Comparison of ENCODE assay signal across 14 cellular contexts in genomic region chr7:90706067-90706716, GRCh38.
DNase-seq lines count a peak whose midpoint lies in the region; TF ChIP-seq lines count a peak whose summit lies in the region.
"Had no signal": no experiment of that assay in that cellular context is flagged by ENCODE, and none has a peak within 500 bp of the region (broad histone marks: within the 10 kb centered on the region; RNA-seq: fewer than 3 reads in every experiment).

No MANE protein-coding gene starts in this region.

- no peak overlapping the region for H2AK5ac ChIP-seq in mesenchymal stem cell (ENCODE audit: low read length, severe bottlenecking)

- WGBS in mesenchymal stem cell: 44% methylated on average over 2 of the region's 2 CpGs

- H3K4me1 ChIP-seq in mesenchymal stem cell (ENCODE audit: control insufficient read depth, insufficient read depth, low read depth, low read length): peaks cover 5% of the 10 kb centered on the region

- no peak overlapping the region for H4K91ac ChIP-seq in mesenchymal stem cell (ENCODE audit: low read length)

- H3K14ac ChIP-seq in mesenchymal stem cell (ENCODE audit: low read length in 2 of 2): no peak overlapping the region

- H3K27ac ChIP-seq in VCaP (peak overlapping the region; percentile 43), mesenchymal stem cell (ENCODE audit: low read length, poor library complexity, severe bottlenecking) (no peak overlapping the region)
- H3K27ac ChIP-seq: right atrium auricular region, SJSA1 had no signal

- no peak overlapping the region for H2BK5ac ChIP-seq in mesenchymal stem cell (ENCODE audit: low read depth, low read length, poor library complexity, severe bottlenecking)

- H2AFZ ChIP-seq in mesenchymal stem cell (ENCODE audit: low read depth, low read length): no peak overlapping the region

- DNase-seq in DMS153 treated with DMSO at 0.1 percent for 48 hours (lab: John Stamatoyannopoulos, UW; ENCODE audit: unreplicated experiment): peak; percentile 80
- peak; percentile 25 for DNase-seq in NCI-H1417 treated with DMSO at 0.1 percent for 48 hours (lab: John Stamatoyannopoulos, UW)
- DNase-seq in mesenchymal stem cell: peak; percentile 67
- no peak for DNase-seq in activated naive CD4-positive, alpha-beta T cell (lab: John Stamatoyannopoulos, UW)
- no peak for DNase-seq in kidney tubule cell (ENCODE audit: low spot score)
- DNase-seq in amniotic stem cell (lab: John Stamatoyannopoulos, UW): no peak
- no peak for DNase-seq in A172 (ENCODE audit: low spot score)
- DNase-seq: activated naive CD8-positive, alpha-beta T cell treated with anti-CD3 and anti-CD28 coated beads, Interleukin-2, amount 50 U/mL, for 24 hours; immature natural killer cell; NCI-H446; stomach had no signal

- no peak overlapping the region for H3K9ac ChIP-seq in mesenchymal stem cell (ENCODE audit: low read length)

- H3K4me2 ChIP-seq in mesenchymal stem cell (ENCODE audit: low read length, poor library complexity, severe bottlenecking): no peak overlapping the region

- no peak overlapping the region for H2BK15ac ChIP-seq in mesenchymal stem cell (ENCODE audit: low read depth, poor library complexity, severe bottlenecking)

- no peak overlapping the region for H2BK12ac ChIP-seq in mesenchymal stem cell (ENCODE audit: low read length in 2 of 2)

- no peaks in the 10 kb centered on the region for H3K27me3 ChIP-seq in mesenchymal stem cell (ENCODE audit: control insufficient read depth in 1 of 2, insufficient read depth in 1 of 2, low read length in 2 of 2)
- H3K27me3 ChIP-seq: right atrium auricular region, SJSA1, stomach had no signal

- peak overlapping the region in 1 of 2 experiments; percentile 67 for H3K4ac ChIP-seq in mesenchymal stem cell (ENCODE audit: low read depth in 1 of 2, low read length in 2 of 2)

- H3K79me1 ChIP-seq in mesenchymal stem cell (replicated peaks; ENCODE audit: low read length, poor library complexity, severe bottlenecking): peaks cover 33% of the 10 kb centered on the region

- no peak overlapping the region for H3K4me3 ChIP-seq in mesenchymal stem cell (ENCODE audit: insufficient read depth in 1 of 2, low read depth in 1 of 2, low read length in 2 of 2)
- H3K4me3 ChIP-seq: right atrium auricular region, SJSA1, stomach had no signal

- H3K23ac ChIP-seq in mesenchymal stem cell (ENCODE audit: low read length in 2 of 2): no peak overlapping the region

- H3K9me3 ChIP-seq in mesenchymal stem cell (ENCODE audit: control insufficient read depth, low read length): no peaks in the 10 kb centered on the region
- H3K9me3 ChIP-seq: right atrium auricular region, SJSA1, stomach had no signal

- no peaks in the 10 kb centered on the region for H3K36me3 ChIP-seq in mesenchymal stem cell (ENCODE audit: control insufficient read depth in 1 of 2, insufficient read depth in 2 of 2, low read depth in 1 of 2, low read length in 2 of 2)
- H3K36me3 ChIP-seq: right atrium auricular region, SJSA1, stomach had no signal

- no peak for TF ChIP-seq CTCF in VCaP (conservative IDR thresholded peaks at IDR 0.05)

- no peak overlapping the region for H4K8ac ChIP-seq in mesenchymal stem cell (ENCODE audit: low read length)

- no peak overlapping the region for H3K18ac ChIP-seq in mesenchymal stem cell (ENCODE audit: low read depth in 1 of 2, low read length in 2 of 2)

- no peak overlapping the region for H2BK120ac ChIP-seq in mesenchymal stem cell (ENCODE audit: low read depth, low read length)

Comparison
In these comparisons a context has a peak if more than half of its experiments do, and no peak if none do; other contexts are left out.
1. DNase-seq: peak in DMS153 treated with DMSO at 0.1 percent for 48 hours (single experiment), NCI-H1417 treated with DMSO at 0.1 percent for 48 hours (single experiment) and mesenchymal stem cell (single experiment); none in activated naive CD4-positive, alpha-beta T cell (0 of 4), kidney tubule cell (single experiment), amniotic stem cell (single experiment) and A172 (single experiment).